In the genomic region with DNA sequence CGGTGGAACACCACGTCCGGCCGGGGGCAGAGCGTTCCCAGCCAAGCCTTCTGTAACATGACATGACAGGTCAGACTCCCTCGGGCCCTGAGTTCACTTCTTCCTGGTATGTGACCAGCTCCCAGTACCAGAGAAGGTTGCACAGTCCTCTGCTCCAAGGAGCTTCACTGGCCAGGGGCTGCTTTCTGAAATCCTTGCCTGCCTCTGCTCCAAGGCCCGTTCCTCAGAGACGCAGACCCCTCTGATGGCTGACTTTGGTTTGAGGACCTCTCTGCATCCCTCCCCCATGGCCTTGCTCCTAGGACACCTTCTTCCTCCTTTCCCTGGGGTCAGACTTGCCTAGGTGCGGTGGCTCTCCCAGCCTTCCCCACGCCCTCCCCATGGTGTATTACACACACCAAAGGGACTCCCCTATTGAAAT, we compare ENCODE assay signal across 14 cellular contexts. TPM values are rescaled to one million over a fixed set of nuclear protein-coding genes. Genes with fewer than 3 reads are reported as not detected.
DNase-seq lines count a peak whose midpoint lies in the region; ATAC-seq, FAIRE-seq and TF ChIP-seq lines count a peak whose summit lies in the region.
"Had no signal": no experiment of that assay in that cellular context is flagged by ENCODE, and none has a peak within 500 bp of the region (broad histone marks: within the 10 kb centered on the region; RNA-seq: fewer than 3 reads in every experiment).

No MANE protein-coding gene starts in this region.

- no peak overlapping the region for H2BK20ac ChIP-seq in H1 (ENCODE audit: low read length)

- no peak overlapping the region for H3K9ac ChIP-seq in H1 (replicated peaks in 1 of 4; ENCODE audit: extremely low read depth in 1 of 4, low read depth in 3 of 4, low read length in 3 of 4)
- no peak overlapping the region for H3K9ac ChIP-seq in neuronal stem cell (ENCODE audit: low read depth, low read length, poor library complexity)
- H3K9ac ChIP-seq: GM23248 had no signal

- H4K5ac ChIP-seq in H1 (ENCODE audit: insufficient read length, low read depth, low read length), result no peak overlapping the region

- no peak overlapping the region for H2BK5ac ChIP-seq in H1 (ENCODE audit: low read depth, low read length)
- H2BK5ac ChIP-seq in neuronal stem cell (ENCODE audit: low read length), result no peak overlapping the region

- H3K4me1 Mint-ChIP-seq in T-helper 1 cell treated with Interleukin-12 subunit alpha and Interleukin-12 subunit beta and Interleukin-4 antibody, amounts not matched to agents 30 μg/mL and 1 μg/mL, for 36 hours (ENCODE audit: low read depth), result peaks cover 20% of the 10 kb centered on the region

- H3K4me2 ChIP-seq in H1 (ENCODE audit: insufficient read depth in 1 of 2, low read depth in 2 of 2, low read length in 2 of 2) (peak overlapping the region; percentile 89 to 99; a peak in 1 of 4 replicates), neuronal stem cell (ENCODE audit: insufficient read depth, low read length, poor library complexity, severe bottlenecking) (no peak overlapping the region)

- no peaks in the 10 kb centered on the region for H3K36me3 Mint-ChIP-seq in T-helper 1 cell treated with Interleukin-12 subunit alpha and Interleukin-12 subunit beta and Interleukin-4 antibody, amounts not matched to agents 30 μg/mL and 1 μg/mL, for 36 hours (ENCODE audit: low read depth)

- H3K36me3 ChIP-seq in H1 (ENCODE audit: control insufficient read depth in 2 of 4, insufficient read depth in 4 of 4, low read length in 3 of 4), result no peaks in the 10 kb centered on the region
- peaks cover 0 to 3% of the 10 kb centered on the region in 2 donors for H3K36me3 ChIP-seq in neuronal stem cell (replicated peaks in 1 of 2; ENCODE audit: control insufficient read depth in 2 of 2, insufficient read depth in 2 of 2, low read length in 2 of 2)
- H3K36me3 ChIP-seq: upper lobe of right lung had no signal

- H2BK120ac ChIP-seq in H1 (replicated peaks; ENCODE audit: low read depth, low read length), result no peak overlapping the region
- no peak overlapping the region for H2BK120ac ChIP-seq in neuronal stem cell (ENCODE audit: low read depth, low read length)

- H3K9me3 ChIP-seq in H1 (ENCODE audit: insufficient read depth in 2 of 2, low read depth in 1 of 2, low read length in 1 of 2), result no peaks in the 10 kb centered on the region
- H3K9me3 ChIP-seq in neuronal stem cell (replicated peaks in 1 of 2; ENCODE audit: control insufficient read depth in 2 of 2, insufficient read depth in 1 of 2, low read depth in 1 of 2, low read length in 2 of 2), result no peaks in the 10 kb centered on the region
- H3K9me3 ChIP-seq: upper lobe of right lung had no signal

- H2BK12ac ChIP-seq in H1 (ENCODE audit: low read depth, low read length) (no peak overlapping the region), neuronal stem cell (ENCODE audit: low read length) (no peak overlapping the region)

- H3K4me3 ChIP-seq in H1 (ENCODE audit: extremely low read depth in 1 of 4, insufficient read depth in 2 of 4, low read depth in 3 of 4, low read length in 4 of 4), result no peak overlapping the region
- H3K4me3 ChIP-seq in neuronal stem cell (ENCODE audit: low read length in 2 of 2), result no peak overlapping the region
- H3K4me3 ChIP-seq: GM23248 had no signal

- H3K27ac ChIP-seq in H1 (ENCODE audit: low read depth, low read length) (no peak overlapping the region), neuronal stem cell (replicated peaks; ENCODE audit: low read length) (no peak overlapping the region)
- H3K27ac ChIP-seq: GM23248, upper lobe of right lung had no signal

- peaks cover 6% of the 10 kb centered on the region for H3K27me3 Mint-ChIP-seq in T-helper 1 cell treated with Interleukin-12 subunit alpha and Interleukin-12 subunit beta and Interleukin-4 antibody, amounts not matched to agents 30 μg/mL and 1 μg/mL, for 36 hours (ENCODE audit: low read depth)

- WGBS in H1 (ENCODE audit: extremely low coverage in 1 of 2, insufficient coverage in 1 of 2, insufficient read length in 1 of 2, insufficient replicate concordance in 2 of 2, low coverage in 1 of 2, low lambda C conversion rate in 2 of 2, missing lambda C conversion rate in 1 of 2), 2 experiments, result 89% methylated on average over 10 of the region's 10 CpGs; no CpG with 5 or more reads in 1 of the 2 experiments
- no CpG with 5 or more reads among the region's 10 CpGs for WGBS in neuronal stem cell (ENCODE audit: extremely low coverage in 2 of 2, insufficient read length in 2 of 2, insufficient replicate concordance in 1 of 2), 2 donors

- no peak for ATAC-seq in GM21360 (IDR thresholded peaks at IDR 0.05; ENCODE audit: unreplicated experiment)
- ATAC-seq: upper lobe of right lung had no signal

- TF ChIP-seq EP300 in H1 (IDR thresholded peaks at IDR 0.05; ENCODE audit: borderline replicate concordance in 1 of 2, low read depth in 2 of 2, low read length in 2 of 2), result no peak

- DNase-seq in T-helper 1 cell (no peak), H1 (ENCODE audit: low read depth in 1 of 2, low spot score in 2 of 2) (no peak), neuronal stem cell (ENCODE audit: low spot score) (no peak), NCI-H82 treated with DMSO at 0.1 percent for 48 hours (lab: John Stamatoyannopoulos, UW; ENCODE audit: unreplicated experiment) (no peak), NCI-H1105 (lab: John Stamatoyannopoulos, UW) (no peak)
- DNase-seq: DMS 273 treated with DMSO at 0.1 percent for 48 hours, GM23248, NCI-H1105 treated with DMSO at 0.1 percent for 48 hours, NCI-H510A, RPMI8226, upper lobe of right lung had no signal

- H3K4me3 Mint-ChIP-seq in T-helper 1 cell treated with Interleukin-12 subunit alpha and Interleukin-12 subunit beta and Interleukin-4 antibody, amounts not matched to agents 30 μg/mL and 1 μg/mL, for 36 hours, result peak overlapping the region; percentile 22

- H3K4me1 ChIP-seq in H1 (replicated peaks in 1 of 4; ENCODE audit: control insufficient read depth in 3 of 4, insufficient read depth in 4 of 4, low read length in 3 of 4) (peaks cover 0 to 7% (median 1%) of the 10 kb centered on the region in 4 experiments; a peak in 4 of 7 replicates), neuronal stem cell (ENCODE audit: control insufficient read depth in 2 of 2, insufficient read depth in 1 of 2, low read depth in 1 of 2, low read length in 2 of 2) (peaks cover 5 to 17% of the 10 kb centered on the region in 2 donors)

- H3K79me1 ChIP-seq in H1 (ENCODE audit: low read depth, low read length) (no peaks in the 10 kb centered on the region; the same call in 1 of the 2 replicates), neuronal stem cell (ENCODE audit: low read depth, low read length) (peaks cover 14% of the 10 kb centered on the region)

- no peak for TF ChIP-seq CTCF in H1 (IDR thresholded peaks at IDR 0.05; ENCODE audit: control extremely low read depth in 1 of 3, insufficient read depth in 1 of 3, low read depth in 1 of 3, low read length in 3 of 3)

- H3K27me3 ChIP-seq in H1 (replicated peaks in 1 of 4; ENCODE audit: control insufficient read depth in 3 of 4, extremely low read depth in 1 of 4, insufficient read depth in 3 of 4, low read length in 3 of 4) (peaks cover 0 to 9% (median 5%) of the 10 kb centered on the region in 4 experiments; a peak in 3 of 7 replicates), neuronal stem cell (ENCODE audit: control insufficient read depth in 3 of 3, insufficient read depth in 3 of 3, low read depth in 1 of 3, low read length in 3 of 3) (no peaks in the 10 kb centered on the region)
- H3K27me3 ChIP-seq: upper lobe of right lung had no signal

- POLR2A ChIA-PET in H1 (lab: Charles Lee; ENCODE audit: partially characterized antibody), result no interaction called here

- H3K27ac Mint-ChIP-seq in T-helper 1 cell treated with Interleukin-12 subunit alpha and Interleukin-12 subunit beta and Interleukin-4 antibody, amounts not matched to agents 30 μg/mL and 1 μg/mL, for 36 hours, result peak overlapping the region; percentile 22

- no peak for TF ChIP-seq RAD21 in H1 (IDR thresholded peaks at IDR 0.05 in 1 of 2, conservative IDR thresholded peaks at IDR 0.05 in 1 of 2; ENCODE audit: low read depth in 2 of 2, low read length in 2 of 2)

- no peaks in the 10 kb centered on the region for H3K9me3 Mint-ChIP-seq in T-helper 1 cell treated with Interleukin-12 subunit alpha and Interleukin-12 subunit beta and Interleukin-4 antibody, amounts not matched to agents 30 μg/mL and 1 μg/mL, for 36 hours

- FAIRE-seq in H1 (lab: Jason Lieb, UNC), result no peak

- TF ChIP-seq POLR2A in Raji (IDR thresholded peaks at IDR 0.05; ENCODE audit: insufficient read depth, low read depth, low read length) (peak; percentile 22; the same call in 1 of the 2 replicates), H1 (IDR thresholded peaks at IDR 0.05; ENCODE audit: control extremely low read depth in 1 of 2, low read depth in 2 of 2, low read length in 2 of 2) (no peak)

- H3K79me2 ChIP-seq in H1 (ENCODE audit: control insufficient read depth in 1 of 2, insufficient read depth in 2 of 2, low read length in 2 of 2), result no peaks in the 10 kb centered on the region

- H3K4ac ChIP-seq in H1 (replicated peaks; ENCODE audit: insufficient read length, low read depth, low read length) (no peak overlapping the region), neuronal stem cell (ENCODE audit: low read length) (no peak overlapping the region)

- H4K8ac ChIP-seq in H1 (ENCODE audit: extremely low read depth, insufficient read depth, low read length) (no peak overlapping the region; the same call in 1 of the 2 replicates), neuronal stem cell (ENCODE audit: low read depth, low read length) (no peak overlapping the region)

- no peak overlapping the region for H2BK15ac ChIP-seq in H1 (ENCODE audit: low read length)
- no peak overlapping the region for H2BK15ac ChIP-seq in neuronal stem cell (ENCODE audit: low read length)

- no peak overlapping the region for H4K91ac ChIP-seq in H1 (replicated peaks; ENCODE audit: insufficient read length, low read length)
- no peak overlapping the region for H4K91ac ChIP-seq in neuronal stem cell (ENCODE audit: low read depth, low read length, poor library complexity)

- CTCF ChIA-PET in H1 (lab: Charles Lee; ENCODE audit: partially characterized antibody), result interaction anchor here (2.5 to 6.8 kb wide), 3 partner anchors 16 to 88 kb away, joined by 7 to 43 read pairs (median 7); no protein-coding TSS in a partner anchor

- H3K23ac ChIP-seq in H1 (ENCODE audit: insufficient read length) (no peak overlapping the region), neuronal stem cell (ENCODE audit: low read depth, low read length, poor library complexity) (no peak overlapping the region)

- no peak overlapping the region for H2AK5ac ChIP-seq in H1 (ENCODE audit: low read depth, low read length)
- H2AK5ac ChIP-seq in neuronal stem cell (ENCODE audit: low read depth, low read length), result peak overlapping the region; percentile 23

- H3K23me2 ChIP-seq in H1 (ENCODE audit: low read depth, low read length), result peaks cover 8% of the 10 kb centered on the region; the same call in 1 of the 2 replicates

- no peak overlapping the region for H3K18ac ChIP-seq in H1 (ENCODE audit: extremely low read depth, low read length)
- H3K18ac ChIP-seq in neuronal stem cell (ENCODE audit: low read length), result no peak overlapping the region

- no peak overlapping the region for H3K14ac ChIP-seq in H1 (ENCODE audit: insufficient read length)
- H3K14ac ChIP-seq in neuronal stem cell (ENCODE audit: low read length), result no peak overlapping the region

- no peaks in the 10 kb centered on the region for H4K20me1 ChIP-seq in H1 (replicated peaks in 1 of 2; ENCODE audit: control insufficient read depth in 1 of 2, insufficient read depth in 2 of 2, low read length in 2 of 2)

- no peak overlapping the region for H3K56ac ChIP-seq in H1 (replicated peaks; ENCODE audit: insufficient read length, low read depth, low read length)

- H2AFZ ChIP-seq in H1 (ENCODE audit: low read length), result no peak overlapping the region
- no peak overlapping the region for H2AFZ ChIP-seq in neuronal stem cell (ENCODE audit: low read length)
- H2AFZ ChIP-seq: GM23248 had no signal

RNA-seq across cellular contexts. Expression of a gene that starts 1.7 kb away (rescaled TPM):
- 25.3 and 30.0 TPM in 2 replicates for total RNA-seq in H1 (2021; fragmentation: NEBNext Ultra II Directional; extraction: Animal tissue kit (Norgen Biotek cat#: 25700))
- 14.8 and 32.7 TPM in 2 replicates for polyA plus RNA-seq in H1 (2011; rRNA removed)
- polyA plus RNA-seq in H1 (2011; cell fraction: cytosol; rRNA removed), result 24.0 TPM
- polyA plus RNA-seq in H1 (2011; cell fraction: nucleus; rRNA removed), result 151 TPM
- 20.2 to 49.6 TPM (median 37.7 TPM) in 4 replicates for polyA plus RNA-seq in H1 (2012, experiment 1 of 2)
- polyA plus RNA-seq in H1 (2012, experiment 2 of 2), result 24.4 TPM
- 45.2 TPM for polyA plus RNA-seq in H1 (2013, experiment 1 of 2)
- polyA plus RNA-seq in H1 (2013, experiment 2 of 2), result 38.1 TPM
- polyA minus RNA-seq in H1 (2011; rRNA and poly(A)+ RNA removed), result 5.0 and 7.6 TPM in 2 replicates
- 17.7 TPM for polyA minus RNA-seq in H1 (2011; cell fraction: cytosol; rRNA and poly(A)+ RNA removed)
- 25.7 TPM for polyA minus RNA-seq in H1 (2011; cell fraction: nucleus; rRNA and poly(A)+ RNA removed)
- polyA plus RNA-seq in neuronal stem cell (2013, experiment 1 of 2), result 50.1 TPM
- 49.6 TPM for polyA plus RNA-seq in neuronal stem cell (2013, experiment 2 of 2)

RNA-seq across cellular contexts. Expression of a gene that starts 43.9 kb away (rescaled TPM):
- 146 and 155 TPM in 2 replicates for total RNA-seq in H1 (2021; fragmentation: NEBNext Ultra II Directional; extraction: Animal tissue kit (Norgen Biotek cat#: 25700))
- polyA plus RNA-seq in H1 (2011; rRNA removed), result 99.1 and 142 TPM in 2 replicates
- polyA plus RNA-seq in H1 (2011; cell fraction: cytosol; rRNA removed), result 140 TPM
- 77.5 TPM for polyA plus RNA-seq in H1 (2011; cell fraction: nucleus; rRNA removed)
- polyA plus RNA-seq in H1 (2012, experiment 1 of 2), result 156 to 184 TPM (median 166 TPM) in 4 replicates
- 48.6 TPM for polyA plus RNA-seq in H1 (2012, experiment 2 of 2)
- 81.9 TPM for polyA plus RNA-seq in H1 (2013, experiment 1 of 2)
- 84.3 TPM for polyA plus RNA-seq in H1 (2013, experiment 2 of 2)
- 108 and 113 TPM in 2 replicates for polyA minus RNA-seq in H1 (2011; rRNA and poly(A)+ RNA removed)
- 61.2 TPM for polyA minus RNA-seq in H1 (2011; cell fraction: cytosol; rRNA and poly(A)+ RNA removed)
- 42.7 TPM for polyA minus RNA-seq in H1 (2011; cell fraction: nucleus; rRNA and poly(A)+ RNA removed)
- 66.1 TPM for polyA plus RNA-seq in neuronal stem cell (2013, experiment 1 of 2)
- polyA plus RNA-seq in neuronal stem cell (2013, experiment 2 of 2), result 64.7 TPM
